ENCODE assay signal across 15 cellular contexts in genomic region chr11:44855138-44855849, GRCh38.
A peak's percentile ranks its signal among the peaks of the same experiment; 100 is the strongest.
DNase-seq lines count a peak whose midpoint lies in the region; ATAC-seq and TF ChIP-seq lines count a peak whose summit lies in the region.
"Had no signal": no experiment of that assay in that cellular context is flagged by ENCODE, and none has a peak within 500 bp of the region (broad histone marks: within the 10 kb centered on the region; RNA-seq: fewer than 3 reads in every experiment).

No MANE protein-coding gene starts in this region.

- peak; percentile 52 for ATAC-seq in HG02852 (IDR thresholded peaks at IDR 0.05; ENCODE audit: unreplicated experiment)

- TF ChIP-seq CTCF in glutamatergic neuron (IDR thresholded peaks at IDR 0.05; ENCODE audit: partially characterized antibody, unreplicated experiment) = no peak

- peaks cover under 1% of the 10 kb centered on the region for H3K4me1 Mint-ChIP-seq in activated naive CD4-positive, alpha-beta T cell treated with anti-CD3 and anti-CD28 coated beads, Interleukin-2, amount 10 ng/mL, durations not matched to agents 7 days and 5 days
- H3K4me1 Mint-ChIP-seq in glutamatergic neuron (ENCODE audit: low read depth, unreplicated experiment) = peaks cover 14% of the 10 kb centered on the region

- DNase-seq in activated naive CD4-positive, alpha-beta T cell treated with Interleukin-2 at 50 U/mL for 16 hours = peak; percentile 19
- no peak for DNase-seq in activated naive CD4-positive, alpha-beta T cell treated with anti-CD3 and anti-CD28 coated beads, Interleukin-2, amount 10 ng/mL, durations not matched to agents 7 days and 5 days
- peak; percentile 27 for DNase-seq in amniotic epithelial cell (ENCODE audit: low read depth)
- peak; percentile 37 for DNase-seq in stimulated activated CD4-positive, alpha-beta T cell treated with anti-CD3 and anti-CD28 coated beads, Interleukin-4, amount 100 ng/mL, for 24 hours
- no peak for DNase-seq in SW480 (ENCODE audit: low spot score)
- DNase-seq in glutamatergic neuron = no peak
- no peak for DNase-seq in AML-193 (lab: John Stamatoyannopoulos, UW)
- DNase-seq: amygdala, endodermal cell, NCI-H1436 treated with DMSO at 0.1 percent for 48 hours, NCI-H774, Peyer's patch, testis had no signal

- peaks cover 27% of the 10 kb centered on the region for H3K27me3 Mint-ChIP-seq in activated naive CD4-positive, alpha-beta T cell treated with anti-CD3 and anti-CD28 coated beads, Interleukin-2, amount 10 ng/mL, durations not matched to agents 7 days and 5 days
- peaks cover 3% of the 10 kb centered on the region for H3K27me3 Mint-ChIP-seq in glutamatergic neuron (ENCODE audit: unreplicated experiment)

- H3K9me3 Mint-ChIP-seq in activated naive CD4-positive, alpha-beta T cell treated with anti-CD3 and anti-CD28 coated beads, Interleukin-2, amount 10 ng/mL, durations not matched to agents 7 days and 5 days = no peaks in the 10 kb centered on the region
- H3K9me3 Mint-ChIP-seq in glutamatergic neuron (ENCODE audit: unreplicated experiment) = peaks cover 3% of the 10 kb centered on the region
- H3K9me3 Mint-ChIP-seq: endodermal cell, mesothelial cell of epicardium had no signal

- no peak overlapping the region for H3K4me3 Mint-ChIP-seq in activated naive CD4-positive, alpha-beta T cell treated with anti-CD3 and anti-CD28 coated beads, Interleukin-2, amount 10 ng/mL, durations not matched to agents 7 days and 5 days
- no peak overlapping the region for H3K4me3 Mint-ChIP-seq in glutamatergic neuron (ENCODE audit: unreplicated experiment)
- H3K4me3 Mint-ChIP-seq: endodermal cell, mesothelial cell of epicardium had no signal

- no peak overlapping the region for H3K27ac Mint-ChIP-seq in activated naive CD4-positive, alpha-beta T cell treated with anti-CD3 and anti-CD28 coated beads, Interleukin-2, amount 10 ng/mL, durations not matched to agents 7 days and 5 days
- H3K27ac Mint-ChIP-seq in glutamatergic neuron (ENCODE audit: unreplicated experiment) = no peak overlapping the region
- H3K27ac Mint-ChIP-seq: endodermal cell, mesothelial cell of epicardium had no signal

- CTCF ChIA-PET in activated naive CD4-positive, alpha-beta T cell treated with anti-CD3 and anti-CD28 coated beads, Interleukin-2, amount 10 ng/mL, durations not matched to agents 7 days and 5 days (lab: Charles Lee) = no interaction called here

- H3K36me3 Mint-ChIP-seq in activated naive CD4-positive, alpha-beta T cell treated with anti-CD3 and anti-CD28 coated beads, Interleukin-2, amount 10 ng/mL, durations not matched to agents 7 days and 5 days = peaks cover 9% of the 10 kb centered on the region
- H3K36me3 Mint-ChIP-seq in glutamatergic neuron (ENCODE audit: unreplicated experiment) = no peaks in the 10 kb centered on the region
- H3K36me3 Mint-ChIP-seq: mesothelial cell of epicardium had no signal

Comparison
In these comparisons a context has a peak if more than half of its experiments do, and no peak if none do; other contexts are left out.
1. DNase-seq: peak in activated naive CD4-positive, alpha-beta T cell treated with Interleukin-2 at 50 U/mL for 16 hours (single experiment), amniotic epithelial cell (single experiment) and stimulated activated CD4-positive, alpha-beta T cell treated with anti-CD3 and anti-CD28 coated beads, Interleukin-4, amount 100 ng/mL, for 24 hours (single experiment); none in activated naive CD4-positive, alpha-beta T cell treated with anti-CD3 and anti-CD28 coated beads, Interleukin-2, amount 10 ng/mL, durations not matched to agents 7 days and 5 days (single experiment), SW480 (single experiment), glutamatergic neuron (single experiment) and AML-193 (0 of 2).